Comparison of ENCODE assay signal across 1 cellular context in genomic region chr1:28541414-28542015, GRCh38. TPM values are rescaled to one million over a fixed set of nuclear protein-coding genes. Genes with fewer than 3 reads are reported as not detected.
"Had no signal": no experiment of that assay in that cellular context is flagged by ENCODE, and none has a peak within 500 bp of the region (broad histone marks: within the 10 kb centered on the region; RNA-seq: fewer than 3 reads in every experiment).

No MANE protein-coding gene starts in this region.

RNA-seq across cellular contexts. Expression of gene RAB42, which starts 50.5 kb away (rescaled TPM):
- total RNA-seq: naive thymus-derived CD8-positive, alpha-beta T cell had no signal
- polyA plus RNA-seq: naive thymus-derived CD8-positive, alpha-beta T cell had no signal
